In the genomic region with DNA sequence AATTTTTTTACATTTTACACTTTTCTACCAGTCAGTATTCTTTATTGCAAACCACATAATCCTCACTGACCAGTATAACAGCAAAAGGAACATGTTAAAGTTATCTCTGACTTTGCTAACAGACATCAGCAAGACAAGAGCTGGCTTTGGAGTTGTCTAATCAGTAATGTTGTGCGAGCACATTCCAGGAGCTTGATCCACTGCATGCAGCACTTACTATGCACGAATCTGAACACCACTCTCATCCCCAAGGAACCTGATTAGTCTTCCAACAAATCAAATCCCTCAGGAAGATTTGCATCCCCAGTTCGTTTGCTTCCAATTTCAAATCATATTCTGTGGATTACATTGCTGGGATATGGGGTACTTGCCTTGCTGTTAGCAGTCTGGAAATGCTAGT, we compare ENCODE assay signal across 2 cellular contexts.
TF ChIP-seq lines count a peak whose summit lies in the region.

No MANE protein-coding gene starts in this region.

TF ChIP-seq in IMR-90, 13 proteins besides CTCF, POLR2A, EP300 and RAD21:
- TF ChIP-seq RFX5 (IDR thresholded peaks at IDR 0.05; ENCODE audit: low read depth, low read length) (no peak), MAFK (IDR thresholded peaks at IDR 0.05; ENCODE audit: low read depth, low read length) (no peak), MXI1 (IDR thresholded peaks at IDR 0.05; ENCODE audit: borderline replicate concordance, low read depth, low read length) (no peak), BHLHE40 (IDR thresholded peaks at IDR 0.05; ENCODE audit: low read depth, low read length) (no peak), FOS (IDR thresholded peaks at IDR 0.05; ENCODE audit: low read depth, low read length) (no peak), RCOR1 (IDR thresholded peaks at IDR 0.05; ENCODE audit: insufficient replicate concordance, low read length) (no peak), SMC3 (IDR thresholded peaks at IDR 0.05; ENCODE audit: low read depth, low read length) (no peak), CHD1 (IDR thresholded peaks at IDR 0.05; ENCODE audit: low read depth, low read length) (no peak), NFE2L2 (IDR thresholded peaks at IDR 0.05; ENCODE audit: low read depth, low read length) (no peak), MAZ (IDR thresholded peaks at IDR 0.05; ENCODE audit: borderline replicate concordance, low read depth, low read length) (no peak), CEBPB (IDR thresholded peaks at IDR 0.05; ENCODE audit: low read depth, low read length) (no peak)
- TF ChIP-seq, protein P1, sequence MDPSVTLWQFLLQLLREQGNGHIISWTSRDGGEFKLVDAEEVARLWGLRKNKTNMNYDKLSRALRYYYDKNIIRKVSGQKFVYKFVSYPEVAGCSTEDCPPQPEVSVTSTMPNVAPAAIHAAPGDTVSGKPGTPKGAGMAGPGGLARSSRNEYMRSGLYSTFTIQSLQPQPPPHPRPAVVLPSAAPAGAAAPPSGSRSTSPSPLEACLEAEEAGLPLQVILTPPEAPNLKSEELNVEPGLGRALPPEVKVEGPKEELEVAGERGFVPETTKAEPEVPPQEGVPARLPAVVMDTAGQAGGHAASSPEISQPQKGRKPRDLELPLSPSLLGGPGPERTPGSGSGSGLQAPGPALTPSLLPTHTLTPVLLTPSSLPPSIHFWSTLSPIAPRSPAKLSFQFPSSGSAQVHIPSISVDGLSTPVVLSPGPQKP (IDR thresholded peaks at IDR 0.05; ENCODE audit: borderline replicate concordance, low read depth, low read length): no peak
- TF ChIP-seq, protein P2, sequence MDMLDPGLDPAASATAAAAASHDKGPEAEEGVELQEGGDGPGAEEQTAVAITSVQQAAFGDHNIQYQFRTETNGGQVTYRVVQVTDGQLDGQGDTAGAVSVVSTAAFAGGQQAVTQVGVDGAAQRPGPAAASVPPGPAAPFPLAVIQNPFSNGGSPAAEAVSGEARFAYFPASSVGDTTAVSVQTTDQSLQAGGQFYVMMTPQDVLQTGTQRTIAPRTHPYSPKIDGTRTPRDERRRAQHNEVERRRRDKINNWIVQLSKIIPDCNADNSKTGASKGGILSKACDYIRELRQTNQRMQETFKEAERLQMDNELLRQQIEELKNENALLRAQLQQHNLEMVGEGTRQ (IDR thresholded peaks at IDR 0.05; ENCODE audit: low read depth, low read length): no peak

TF ChIP-seq in H1, 55 proteins besides CTCF, POLR2A, EP300 and RAD21:
- TF ChIP-seq SAP30 (IDR thresholded peaks at IDR 0.05; ENCODE audit: insufficient read depth, insufficient replicate concordance, low read length) (no peak), TAF1 (IDR thresholded peaks at IDR 0.05; ENCODE audit: low read depth, low read length) (no peak), TEAD4 (IDR thresholded peaks at IDR 0.05; ENCODE audit: low read depth, low read length) (peak; percentile 63; the same call in 1 of the 2 replicates)
